ENCODE assay signal across 8 cellular contexts in the genomic region with DNA sequence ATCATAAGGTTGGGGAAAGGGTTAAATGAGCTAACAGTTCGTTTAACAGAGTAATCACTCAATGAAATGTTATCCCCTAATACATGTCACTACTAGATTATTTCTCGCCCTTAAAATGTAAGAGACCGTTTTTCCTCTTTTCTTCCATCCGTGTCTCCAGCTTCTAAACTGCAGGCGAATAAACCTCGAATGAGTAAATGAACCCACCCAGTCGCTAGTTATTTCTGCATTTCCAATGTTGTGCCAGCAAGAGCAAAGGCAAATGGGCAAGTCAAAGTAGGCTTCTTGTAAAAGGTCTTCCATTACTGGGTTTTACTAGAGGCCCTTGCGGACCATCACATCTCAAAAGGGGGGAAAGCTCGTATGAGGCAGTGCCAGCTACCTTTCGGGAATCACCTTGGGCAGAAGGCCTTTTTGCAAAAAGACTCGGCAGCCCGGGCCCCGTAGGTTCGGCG. TPM values are rescaled to one million over a fixed set of nuclear protein-coding genes. Genes with fewer than 3 reads are reported as not detected.
DNase-seq lines count a peak whose midpoint lies in the region; ATAC-seq and TF ChIP-seq lines count a peak whose summit lies in the region.

No MANE protein-coding gene starts in this region.

- TF ChIP-seq CTCF in GM12875 (IDR thresholded peaks at IDR 0.05; ENCODE audit: borderline replicate concordance, insufficient read depth, low read depth, low read length) (no peak), dorsolateral prefrontal cortex (IDR thresholded peaks at IDR 0.05 in 54 of 56, conservative IDR thresholded peaks at IDR 0.05 in 2 of 56; ENCODE audit: low read depth in 1 of 56, partially characterized antibody in 56 of 56) (peak in 8 of 56 donors; percentile 4 to 48 (median 25))

- peak overlapping the region; percentile 82 for H2AFZ ChIP-seq in Karpas-422 (ENCODE audit: low read length)
- H2AFZ ChIP-seq in neuronal stem cell (ENCODE audit: low read length) = peak overlapping the region; percentile 99

- H3K36me3 ChIP-seq in Karpas-422 (ENCODE audit: insufficient read depth, low read length) = no peaks in the 10 kb centered on the region
- peaks cover 0 to 4% of the 10 kb centered on the region in 2 donors for H3K36me3 ChIP-seq in neuronal stem cell (replicated peaks in 1 of 2; ENCODE audit: control insufficient read depth in 2 of 2, insufficient read depth in 2 of 2, low read length in 2 of 2)

- WGBS in neuronal stem cell (ENCODE audit: extremely low coverage in 2 of 2, insufficient read length in 2 of 2, insufficient replicate concordance in 1 of 2), 2 donors = no CpG with 5 or more reads among the region's 15 CpGs

- no peak overlapping the region for H3K18ac ChIP-seq in neuronal stem cell (ENCODE audit: low read length)

- H3K9me3 ChIP-seq in Karpas-422 (ENCODE audit: low read length) (no peaks in the 10 kb centered on the region), neuronal stem cell (replicated peaks in 1 of 2; ENCODE audit: control insufficient read depth in 2 of 2, insufficient read depth in 1 of 2, low read depth in 1 of 2, low read length in 2 of 2) (no peaks in the 10 kb centered on the region)

- H2BK12ac ChIP-seq in neuronal stem cell (ENCODE audit: low read length) = no peak overlapping the region

- no peak overlapping the region for H2BK15ac ChIP-seq in neuronal stem cell (ENCODE audit: low read length)

- H2AK5ac ChIP-seq in neuronal stem cell (ENCODE audit: low read depth, low read length) = no peak overlapping the region

- ATAC-seq in HG03108 (IDR thresholded peaks at IDR 0.05; ENCODE audit: unreplicated experiment) = no peak

- H4K91ac ChIP-seq in neuronal stem cell (ENCODE audit: low read depth, low read length, poor library complexity) = no peak overlapping the region

- H3K9ac ChIP-seq in Karpas-422 (ENCODE audit: low read length) = peak overlapping the region; percentile 87
- no peak overlapping the region for H3K9ac ChIP-seq in neuronal stem cell (ENCODE audit: low read depth, low read length, poor library complexity)

- H3K9me2 ChIP-seq in Karpas-422 (replicated peaks; ENCODE audit: insufficient read depth, low read length) = no peaks in the 10 kb centered on the region

- H3K4me3 ChIP-seq in GM12875 (ENCODE audit: low read depth, low read length) (peak overlapping the region; percentile 48), Karpas-422 (ENCODE audit: low read length) (peak overlapping the region; percentile 89), dorsolateral prefrontal cortex (peak overlapping the region; percentile 60 to 99 (median 92)), neuronal stem cell (ENCODE audit: low read length in 2 of 2) (peak overlapping the region; percentile 20 to 96)

- H3K79me2 ChIP-seq in Karpas-422 (ENCODE audit: low read length) = peaks cover 15% of the 10 kb centered on the region

- H3K4ac ChIP-seq in neuronal stem cell (ENCODE audit: low read length) = no peak overlapping the region

- H3K4me2 ChIP-seq in Karpas-422 (ENCODE audit: low read depth, low read length, poor library complexity, severe bottlenecking) = peak overlapping the region; percentile 77
- peak overlapping the region; percentile 59 for H3K4me2 ChIP-seq in neuronal stem cell (ENCODE audit: insufficient read depth, low read length, poor library complexity, severe bottlenecking)

- peaks cover 20% of the 10 kb centered on the region for H3K4me1 ChIP-seq in Karpas-422 (ENCODE audit: low read length)
- peaks cover 0 to 11% of the 10 kb centered on the region in 2 donors for H3K4me1 ChIP-seq in neuronal stem cell (ENCODE audit: control insufficient read depth in 2 of 2, insufficient read depth in 1 of 2, low read depth in 1 of 2, low read length in 2 of 2)

- H3K27ac ChIP-seq in Karpas-422 (ENCODE audit: low read length) = no peak overlapping the region
- peak overlapping the region; percentile 53 to 98 (median 91) for H3K27ac ChIP-seq in dorsolateral prefrontal cortex
- no peak overlapping the region for H3K27ac ChIP-seq in neuronal stem cell (replicated peaks; ENCODE audit: low read length)

- no peak for DNase-seq in Karpas-422
- no peak for DNase-seq in dorsolateral prefrontal cortex
- no peak for DNase-seq in neuronal stem cell (ENCODE audit: low spot score)
- DNase-seq in KBM-7 = no peak
- DNase-seq in UCSD-AML1 (lab: John Stamatoyannopoulos, UW; ENCODE audit: unreplicated experiment) = no peak
- DNase-seq in stimulated activated CD4-positive, alpha-beta T cell treated with anti-CD3 and anti-CD28 coated beads, Interleukin-2, amount 100 ng/mL, for 48 hours = no peak

- intact Hi-C loops in dorsolateral prefrontal cortex (cut with DNase I) = loop anchor here (5.0 kb wide), 2 partner anchors 100 to 255 kb away; a partner anchor contains a TSS

- no peak overlapping the region for H2BK120ac ChIP-seq in neuronal stem cell (ENCODE audit: low read depth, low read length)

- H3K27me3 ChIP-seq in Karpas-422 (ENCODE audit: low read length) (no peaks in the 10 kb centered on the region), dorsolateral prefrontal cortex (no peaks in the 10 kb centered on the region), neuronal stem cell (ENCODE audit: control insufficient read depth in 3 of 3, insufficient read depth in 3 of 3, low read depth in 1 of 3, low read length in 3 of 3) (peaks cover 0 to 14% (median 0%) of the 10 kb centered on the region in 3 experiments)

- peaks cover 23% of the 10 kb centered on the region for H4K20me1 ChIP-seq in Karpas-422 (ENCODE audit: insufficient read depth, low read depth, low read length)

- in situ Hi-C loops in KBM-7 (cut with MboI; ENCODE audit: low pct_unique_long_range_greater_than_20kb, low sequenced_read_pairs) = no loop called here

- no peak overlapping the region for H3K23ac ChIP-seq in neuronal stem cell (ENCODE audit: low read depth, low read length, poor library complexity)

- H3K14ac ChIP-seq in neuronal stem cell (ENCODE audit: low read length) = no peak overlapping the region

- no peak overlapping the region for H2BK5ac ChIP-seq in neuronal stem cell (ENCODE audit: low read length)

- peaks cover 2% of the 10 kb centered on the region for H3K79me1 ChIP-seq in neuronal stem cell (ENCODE audit: low read depth, low read length)

- no peak overlapping the region for H4K8ac ChIP-seq in neuronal stem cell (ENCODE audit: low read depth, low read length)

RNA-seq across cellular contexts. Expression of a gene that starts 0.4 kb away (rescaled TPM):
- 17.6 and 17.7 TPM in 2 replicates for total RNA-seq in Karpas-422 (2014; rRNA removed; shearing (Covaris generic); ENCODE audit: low replicate concordance)
- total RNA-seq in dorsolateral prefrontal cortex = 10 to 100 TPM; 30.9 to 64.8 (median 47.9) TPM
- polyA plus RNA-seq in neuronal stem cell (2013, experiment 1 of 2) = 32.5 TPM
- polyA plus RNA-seq in neuronal stem cell (2013, experiment 2 of 2) = 33.4 TPM

Comparison
In these comparisons a context has a peak if more than half of its experiments do, and no peak if none do; other contexts are left out.
1. H3K27ac ChIP-seq: peak in dorsolateral prefrontal cortex (59 of 59); none in Karpas-422 (single experiment) and neuronal stem cell (single experiment).
2. Peak in every context shown above with its lines, with median percentiles within 50 percentile points of each other: H3K4me3 ChIP-seq.